In genomic region chr2:9897331-9897737, GRCh38 we compare ENCODE assay signal across 8 cellular contexts. TPM values are rescaled to one million over a fixed set of nuclear protein-coding genes. Genes with fewer than 3 reads are reported as not detected.
DNase-seq lines count a peak whose midpoint lies in the region; ATAC-seq lines count a peak whose summit lies in the region.

No MANE protein-coding gene starts in this region.

- peak; percentile 62 for ATAC-seq in GM21423 (IDR thresholded peaks at IDR 0.05; ENCODE audit: unreplicated experiment)

- H3K9me3 ChIP-seq in subcutaneous abdominal adipose tissue (ENCODE audit: control insufficient read depth in 5 of 5, low read length in 5 of 5), result no peaks in the 10 kb centered on the region

- H3K27ac ChIP-seq in subcutaneous abdominal adipose tissue (ENCODE audit: low read depth, low read length), result peak overlapping the region; percentile 52

- H3K27me3 ChIP-seq in subcutaneous abdominal adipose tissue (ENCODE audit: control insufficient read depth in 5 of 5, insufficient read depth in 4 of 5, low read length in 5 of 5), result no peaks in the 10 kb centered on the region

- peaks cover 0 to 3% (median under 1%) of the 10 kb centered on the region in 5 donors for H3K36me3 ChIP-seq in subcutaneous abdominal adipose tissue (ENCODE audit: control insufficient read depth in 5 of 5, insufficient read depth in 5 of 5, low read length in 5 of 5)

- peaks cover 0 to 7% (median 6%) of the 10 kb centered on the region in 5 donors for H3K4me1 ChIP-seq in subcutaneous abdominal adipose tissue (ENCODE audit: control insufficient read depth in 5 of 5, insufficient read depth in 5 of 5, low read length in 5 of 5)

- H3K4me3 ChIP-seq in subcutaneous abdominal adipose tissue (ENCODE audit: low read depth in 1 of 5, low read length in 5 of 5), result no peak overlapping the region

- DNase-seq in AG20443 (ENCODE audit: low spot score) (peak; percentile 71), NCI-H460 (ENCODE audit: extremely low read depth, low read depth) (peak; percentile 80), brain pericyte (ENCODE audit: low read depth, low spot score) (peak; percentile 70), medulla oblongata (ENCODE audit: extremely low spot score) (peak; percentile 51), OCI-M2 (lab: John Stamatoyannopoulos, UW; ENCODE audit: unreplicated experiment) (no peak), activated gamma-delta T cell (lab: John Stamatoyannopoulos, UW) (no peak)

- no peak overlapping the region for H3K9ac ChIP-seq in subcutaneous abdominal adipose tissue (ENCODE audit: low read length in 5 of 5)

RNA-seq across cellular contexts. Expression of gene TAF1B, which starts 54.1 kb away (rescaled TPM):
- total RNA-seq in NCI-H460 (2014; rRNA removed; shearing (Covaris generic)), result 14.8 and 16.1 TPM in 2 replicates
- polyA plus RNA-seq in NCI-H460 (2014; cell fraction: nucleus; rRNA removed), result 7.5 and 29.9 TPM in 2 replicates

RNA-seq across cellular contexts. Expression of gene GRHL1, which starts 54.2 kb away (rescaled TPM):
- total RNA-seq in NCI-H460 (2014; rRNA removed; shearing (Covaris generic)), result 0.57 and 0.72 TPM in 2 replicates
- polyA plus RNA-seq in NCI-H460 (2014; cell fraction: nucleus; rRNA removed), result 0.42 and 2.1 TPM in 2 replicates

Comparison
In these comparisons a context has a peak if more than half of its experiments do, and no peak if none do; other contexts are left out.
1. DNase-seq: peak in AG20443 (single experiment), NCI-H460 (single experiment), brain pericyte (single experiment) and medulla oblongata (single experiment); none in OCI-M2 (single experiment) and activated gamma-delta T cell (single experiment).